In the genomic region with DNA sequence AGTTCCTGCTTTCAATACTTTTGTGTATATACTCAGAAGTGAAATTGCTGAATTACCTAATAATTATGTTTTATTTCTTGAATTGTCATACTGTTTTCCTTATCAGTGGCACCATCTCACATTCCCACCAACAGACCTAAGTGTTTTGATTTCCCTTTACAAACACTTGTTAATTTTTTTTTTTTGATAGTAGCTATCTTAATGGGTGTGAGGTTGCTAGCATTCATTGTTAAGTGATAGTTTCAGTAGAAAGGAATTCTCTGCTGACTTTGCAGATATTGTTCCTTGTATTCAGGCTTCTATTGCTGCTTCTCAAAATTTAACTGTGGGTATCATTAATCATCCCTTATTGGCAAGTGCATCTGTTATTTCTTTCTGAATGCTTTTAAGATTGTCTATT, we compare ENCODE assay signal across 26 cellular contexts.
"Had no signal": no experiment of that assay in that cellular context is flagged by ENCODE, and none has a peak within 500 bp of the region (broad histone marks: within the 10 kb centered on the region; RNA-seq: fewer than 3 reads in every experiment).

No MANE protein-coding gene starts in this region.

- ATAC-seq: activated CD8-positive, alpha-beta memory T cell treated with anti-CD3 and anti-CD28 coated beads, Interleukin-2, amount 10 ng/mL, durations not matched to agents 7 days and 5 days; body of pancreas; Panc1; Right ventricle myocardium inferior; T-cell had no signal

- H3K4me3 ChIP-seq: ascending aorta, body of pancreas, SK-N-MC had no signal

- H3K36me3 ChIP-seq: ascending aorta had no signal

- DNase-seq: activated B cell treated with CpG ODN at 0.5 μM for 24 hours; activated CD4-positive, alpha-beta T cell treated with anti-CD3 and anti-CD28 coated beads for 1 hour; activated CD4-positive, alpha-beta T cell treated with anti-CD3 and anti-CD28 coated beads, Interleukin-2, amount 10 ng/mL, durations not matched to agents 24 days and 14 days; activated CD4-positive, alpha-beta T cell treated with anti-CD3 and anti-CD28 coated beads, Interleukin-2, amount 50 U/mL, for 48 hours; activated CD8-positive, alpha-beta memory T cell treated with anti-CD3 and anti-CD28 coated beads, Interleukin-2, amount 10 ng/mL, durations not matched to agents 7 days and 5 days; activated effector memory CD4-positive, alpha-beta T cell treated with Interleukin-2 at 50 U/mL for 16 hours; activated naive CD4-positive, alpha-beta T cell; activated T-cell treated with anti-CD3 and anti-CD28 coated beads, Interleukin-2, amount 50 U/mL, for 24 hours; body of pancreas; Karpas-422; NCI-H1417; NCI-H187 treated with DMSO at 0.1 percent for 48 hours; NCI-H2107; NCI-H510A treated with DMSO at 0.1 percent for 48 hours; NCI-H774; NK-92 treated with Interleukin-12 subunit alpha and Interleukin-12 subunit beta, amount 100 ng/mL, for 24 hours; OCI-M1; RPMI8226; T-cell; T-helper 2 cell; T1000 had no signal

- H3K27ac ChIP-seq: ascending aorta, body of pancreas, SK-N-MC had no signal

- FAIRE-seq: TTC549 had no signal

- H3K27me3 ChIP-seq: ascending aorta, body of pancreas had no signal

- H3K4me1 ChIP-seq: ascending aorta, body of pancreas had no signal

- H3K9me3 ChIP-seq: ascending aorta, body of pancreas had no signal
